Comparison of ENCODE assay signal across 8 cellular contexts in the genomic region with DNA sequence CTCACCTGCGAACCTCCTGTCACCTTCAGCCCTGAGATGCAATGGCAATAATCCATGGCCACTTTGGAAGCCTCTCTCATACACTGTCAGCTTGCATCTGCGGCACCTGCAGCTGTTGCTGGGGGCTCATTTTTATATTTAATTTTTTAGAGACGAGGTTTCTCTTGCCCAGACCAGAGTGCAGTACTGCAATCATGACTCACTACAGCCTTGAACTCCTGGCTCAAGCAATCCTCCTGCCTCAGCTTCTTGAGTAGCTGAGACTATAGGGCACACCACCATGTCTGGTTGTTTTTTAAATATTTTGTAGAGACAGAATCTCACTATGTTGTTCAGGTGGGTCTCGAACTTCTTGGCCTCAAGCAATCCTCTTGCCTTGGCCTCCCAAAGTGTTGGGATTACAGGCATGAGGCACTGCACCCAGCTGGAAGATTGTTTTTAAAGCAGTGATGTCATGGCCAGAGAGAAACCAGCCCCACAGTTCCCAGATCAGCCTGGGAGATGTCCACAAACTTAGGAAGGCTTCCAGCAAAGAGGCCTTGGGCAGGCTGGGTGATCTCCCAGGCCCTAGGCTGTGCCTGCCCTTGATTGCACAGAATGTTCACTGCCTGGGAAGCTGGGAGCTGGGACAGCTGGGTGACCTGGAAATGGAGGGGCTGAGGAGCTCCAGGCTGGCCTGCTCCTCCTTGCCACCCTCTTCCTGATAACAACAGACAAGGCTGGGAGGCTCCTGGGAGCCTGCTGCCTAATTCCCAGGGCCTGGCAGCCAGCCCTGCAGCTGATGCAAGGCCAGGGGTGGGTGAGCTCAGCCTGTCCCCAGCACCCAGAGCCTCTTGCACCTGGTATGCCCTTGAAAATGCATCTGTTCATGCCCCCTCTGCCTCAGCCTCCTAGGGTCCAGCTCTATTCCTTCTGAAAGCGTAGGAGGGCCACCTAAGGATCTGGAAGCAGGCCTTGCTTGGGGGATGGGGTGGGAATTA. TPM values are rescaled to one million over a fixed set of nuclear protein-coding genes. Genes with fewer than 3 reads are reported as not detected.
DNase-seq lines count a peak whose midpoint lies in the region; ATAC-seq and TF ChIP-seq lines count a peak whose summit lies in the region.

No MANE protein-coding gene starts in this region.

- H3K27me3 ChIP-seq in upper lobe of right lung: no peaks in the 10 kb centered on the region

- peaks cover 5% of the 10 kb centered on the region for H3K4me1 ChIP-seq in upper lobe of right lung

- intact Hi-C loops in upper lobe of right lung (cut with DNase I): no loop called here

- no peak overlapping the region for H3K4me3 ChIP-seq in upper lobe of right lung

- H3K9me3 ChIP-seq in upper lobe of right lung: no peaks in the 10 kb centered on the region

- DNase-seq in NCI-H1436 (lab: John Stamatoyannopoulos, UW) (peak; percentile 8), NCI-H1436 treated with DMSO at 0.1 percent for 48 hours (lab: John Stamatoyannopoulos, UW) (no peak), left lobe of liver (ENCODE audit: low spot score) (peak; percentile 66), upper lobe of right lung (no peak), NCI-H1417 treated with DMSO at 0.1 percent for 48 hours (lab: John Stamatoyannopoulos, UW) (no peak), HK-2 (ENCODE audit: unreplicated experiment) (no peak)
- DNase-seq in stimulated activated CD4-positive, alpha-beta T cell treated with anti-CD3 and anti-CD28 coated beads, Interleukin-2, amount 100 ng/mL, for 24 hours: no peak

- H3K36me3 ChIP-seq in upper lobe of right lung: no peaks in the 10 kb centered on the region

- H3K27ac ChIP-seq in angular gyrus (ENCODE audit: low read depth, low read length) (peak overlapping the region; percentile 88), upper lobe of right lung (peak overlapping the region; percentile 51)

- peak; percentile 89 for ATAC-seq in left lobe of liver
- peak; percentile 20 for ATAC-seq in upper lobe of right lung

- no peak for TF ChIP-seq CTCF in upper lobe of right lung (IDR thresholded peaks at IDR 0.05)

RNA-seq across cellular contexts. Expression of gene SH2D6, which starts 27.1 kb away (rescaled TPM):
- total RNA-seq in left lobe of liver (3.1 TPM), upper lobe of right lung (1.0 TPM)

RNA-seq across cellular contexts. Expression of gene CAPG, which starts 35.4 kb away (rescaled TPM):
- total RNA-seq in left lobe of liver: 5.0 TPM
- 419 TPM for total RNA-seq in upper lobe of right lung

Comparison
In these comparisons a context has a peak if more than half of its experiments do, and no peak if none do; other contexts are left out.
1. DNase-seq: peak in NCI-H1436 (single experiment) and left lobe of liver (single experiment); none in NCI-H1436 treated with DMSO at 0.1 percent for 48 hours (single experiment), upper lobe of right lung (single experiment), NCI-H1417 treated with DMSO at 0.1 percent for 48 hours (single experiment), stimulated activated CD4-positive, alpha-beta T cell treated with anti-CD3 and anti-CD28 coated beads, Interleukin-2, amount 100 ng/mL, for 24 hours (0 of 2) and HK-2 (single experiment).
2. RNA of gene CAPG, which starts 35.4 kb away (total RNA-seq): 419 TPM in upper lobe of right lung (single experiment); 5.0 TPM in left lobe of liver (single experiment); every median in the first group is over 10 times any median in the second.